ENCODE assay signal across 8 cellular contexts in genomic region chr5:10355071-10355889, GRCh38. TPM values are rescaled to one million over a fixed set of nuclear protein-coding genes. Genes with fewer than 3 reads are reported as not detected.
DNase-seq lines count a peak whose midpoint lies in the region; ATAC-seq and TF ChIP-seq lines count a peak whose summit lies in the region.

No MANE protein-coding gene starts in this region.

- peak overlapping the region; percentile 95 for H3K9ac ChIP-seq in KMS-11

- no peak overlapping the region for H3K4me3 ChIP-seq in KMS-11 (IDR thresholded peaks at IDR 0.05; ENCODE audit: insufficient read depth, low read depth, low read length)

- peaks cover 29% of the 10 kb centered on the region for H4K20me1 ChIP-seq in KMS-11 (ENCODE audit: insufficient read depth)

- intact Hi-C loops in activated B cell treated with CpG ODN at 0.5 μM for 24 hours (cut with micrococcal nuclease) = loop anchor here (2.0 kb wide), 1 partner anchor 16 kb away; no protein-coding TSS in a partner anchor

- ATAC-seq in activated CD8-positive, alpha-beta memory T cell treated with anti-CD3 and anti-CD28 coated beads, Interleukin-2, amount 10 ng/mL, durations not matched to agents 7 days and 5 days = peak; percentile 21
- ATAC-seq in activated B cell treated with CpG ODN at 0.5 μM for 24 hours (ENCODE audit: low read depth) = peak; percentile 9
- ATAC-seq in stimulated activated memory B cell treated with anti-CD40 and anti-IgM and Interleukin-4, amounts not matched to agents 10 μg/mL and 1 μg/mL and 100 μg/mL, for 72 hours = peak; percentile 5
- no peak for ATAC-seq in GM21825 (IDR thresholded peaks at IDR 0.05; ENCODE audit: unreplicated experiment)

- TF ChIP-seq CTCF in KMS-11 (conservative IDR thresholded peaks at IDR 0.05; ENCODE audit: low read depth, low read length) (no peak), activated B cell treated with CpG ODN at 0.5 μM for 24 hours (IDR thresholded peaks at IDR 0.05) (no peak), glutamatergic neuron (IDR thresholded peaks at IDR 0.05; ENCODE audit: partially characterized antibody, unreplicated experiment) (no peak)

- peaks cover 10% of the 10 kb centered on the region for H3K36me3 Mint-ChIP-seq in activated CD8-positive, alpha-beta memory T cell treated with anti-CD3 and anti-CD28 coated beads, Interleukin-2, amount 10 ng/mL, durations not matched to agents 7 days and 5 days
- H3K36me3 Mint-ChIP-seq in activated B cell treated with CpG ODN at 0.5 μM for 24 hours (ENCODE audit: low read depth) (peaks cover 12% of the 10 kb centered on the region), glutamatergic neuron (ENCODE audit: unreplicated experiment) (no peaks in the 10 kb centered on the region)
- H3K36me3 Mint-ChIP-seq in stimulated activated memory B cell treated with anti-CD40 and anti-IgM and Interleukin-4, amounts not matched to agents 10 μg/mL and 1 μg/mL and 100 μg/mL, for 72 hours = peaks cover 6% of the 10 kb centered on the region

- no peak for DNase-seq in activated CD8-positive, alpha-beta memory T cell treated with anti-CD3 and anti-CD28 coated beads, Interleukin-2, amount 10 ng/mL, durations not matched to agents 7 days and 5 days
- DNase-seq in activated CD8-positive, alpha-beta memory T cell treated with anti-CD3 and anti-CD28 coated beads, Interleukin-2, amount 50 U/mL, for 48 hours = no peak
- DNase-seq in activated B cell treated with CpG ODN at 0.5 μM for 24 hours (no peak), glutamatergic neuron (no peak), NCI-H1930 (lab: John Stamatoyannopoulos, UW) (no peak)

- peak overlapping the region; percentile 96 for H3K4me2 ChIP-seq in KMS-11

- H3K27ac ChIP-seq in KMS-11 = peak overlapping the region; percentile 98

- peaks cover 63% of the 10 kb centered on the region for H3K79me2 ChIP-seq in KMS-11 (ENCODE audit: insufficient read depth, low read depth)

- no peaks in the 10 kb centered on the region for H3K27me3 ChIP-seq in KMS-11 (ENCODE audit: insufficient read depth, low read depth)

- H3K9me3 Mint-ChIP-seq in activated CD8-positive, alpha-beta memory T cell treated with anti-CD3 and anti-CD28 coated beads, Interleukin-2, amount 10 ng/mL, durations not matched to agents 7 days and 5 days (ENCODE audit: low read depth) = no peaks in the 10 kb centered on the region
- H3K9me3 Mint-ChIP-seq in activated B cell treated with CpG ODN at 0.5 μM for 24 hours (no peaks in the 10 kb centered on the region), glutamatergic neuron (ENCODE audit: unreplicated experiment) (peaks cover 11% of the 10 kb centered on the region)
- H3K9me3 Mint-ChIP-seq in stimulated activated memory B cell treated with anti-CD40 and anti-IgM and Interleukin-4, amounts not matched to agents 10 μg/mL and 1 μg/mL and 100 μg/mL, for 72 hours = no peaks in the 10 kb centered on the region

- peak overlapping the region; percentile 99 for H3K27ac Mint-ChIP-seq in activated CD8-positive, alpha-beta memory T cell treated with anti-CD3 and anti-CD28 coated beads, Interleukin-2, amount 10 ng/mL, durations not matched to agents 7 days and 5 days
- peak overlapping the region; percentile 98 for H3K27ac Mint-ChIP-seq in activated B cell treated with CpG ODN at 0.5 μM for 24 hours
- peak overlapping the region; percentile 98 for H3K27ac Mint-ChIP-seq in glutamatergic neuron (ENCODE audit: unreplicated experiment)
- peak overlapping the region; percentile 99 for H3K27ac Mint-ChIP-seq in stimulated activated memory B cell treated with anti-CD40 and anti-IgM and Interleukin-4, amounts not matched to agents 10 μg/mL and 1 μg/mL and 100 μg/mL, for 72 hours

- H3K4me1 ChIP-seq in KMS-11 (ENCODE audit: low read depth, poor library complexity, severe bottlenecking) = peaks cover 44% of the 10 kb centered on the region

- POLR2A ChIA-PET in activated B cell treated with CpG ODN at 0.5 μM for 24 hours (lab: Charles Lee) = interaction anchor here (0.6 to 3.2 kb wide), 2 partner anchors 105 to 394 kb away, joined by 6 to 69 read pairs; partner anchors contain the start of genes ATPSCKMT and CCT5

- CTCF ChIA-PET in activated CD8-positive, alpha-beta memory T cell treated with anti-CD3 and anti-CD28 coated beads, Interleukin-2, amount 10 ng/mL, durations not matched to agents 7 days and 5 days (lab: Charles Lee) = interaction anchor here (1.1 kb wide), 1 partner anchor 71 kb away, joined by 3 read pairs; no protein-coding TSS in a partner anchor
- CTCF ChIA-PET in activated B cell treated with CpG ODN at 0.5 μM for 24 hours (lab: Charles Lee) = interaction anchor here (0.9 to 1.0 kb wide), 2 partner anchors 9 to 71 kb away, joined by 3 to 4 read pairs; no protein-coding TSS in a partner anchor

- H3K4me1 Mint-ChIP-seq in activated CD8-positive, alpha-beta memory T cell treated with anti-CD3 and anti-CD28 coated beads, Interleukin-2, amount 10 ng/mL, durations not matched to agents 7 days and 5 days = peaks cover 37% of the 10 kb centered on the region
- H3K4me1 Mint-ChIP-seq in activated B cell treated with CpG ODN at 0.5 μM for 24 hours (peaks cover 60% of the 10 kb centered on the region), glutamatergic neuron (ENCODE audit: low read depth, unreplicated experiment) (peaks cover 28% of the 10 kb centered on the region)
- H3K4me1 Mint-ChIP-seq in stimulated activated memory B cell treated with anti-CD40 and anti-IgM and Interleukin-4, amounts not matched to agents 10 μg/mL and 1 μg/mL and 100 μg/mL, for 72 hours = peaks cover 38% of the 10 kb centered on the region

- peak overlapping the region; percentile 94 for H3K4me3 Mint-ChIP-seq in activated CD8-positive, alpha-beta memory T cell treated with anti-CD3 and anti-CD28 coated beads, Interleukin-2, amount 10 ng/mL, durations not matched to agents 7 days and 5 days
- H3K4me3 Mint-ChIP-seq in activated B cell treated with CpG ODN at 0.5 μM for 24 hours = peak overlapping the region; percentile 98
- peak overlapping the region; percentile 94 for H3K4me3 Mint-ChIP-seq in glutamatergic neuron (ENCODE audit: unreplicated experiment)
- H3K4me3 Mint-ChIP-seq in stimulated activated memory B cell treated with anti-CD40 and anti-IgM and Interleukin-4, amounts not matched to agents 10 μg/mL and 1 μg/mL and 100 μg/mL, for 72 hours = peak overlapping the region; percentile 100

- H3K36me3 ChIP-seq in KMS-11 (ENCODE audit: insufficient read depth) = no peaks in the 10 kb centered on the region

- no peak overlapping the region for H2AFZ ChIP-seq in KMS-11 (ENCODE audit: low read depth)

- H3K27me3 Mint-ChIP-seq in activated CD8-positive, alpha-beta memory T cell treated with anti-CD3 and anti-CD28 coated beads, Interleukin-2, amount 10 ng/mL, durations not matched to agents 7 days and 5 days = no peaks in the 10 kb centered on the region
- H3K27me3 Mint-ChIP-seq in activated B cell treated with CpG ODN at 0.5 μM for 24 hours (no peaks in the 10 kb centered on the region), glutamatergic neuron (ENCODE audit: unreplicated experiment) (peaks cover 20% of the 10 kb centered on the region)
- no peaks in the 10 kb centered on the region for H3K27me3 Mint-ChIP-seq in stimulated activated memory B cell treated with anti-CD40 and anti-IgM and Interleukin-4, amounts not matched to agents 10 μg/mL and 1 μg/mL and 100 μg/mL, for 72 hours

RNA-seq across cellular contexts. Expression of gene MARCHF6, which starts 1.8 kb away (rescaled TPM):
- 10 to 100 TPM; 88.5 to 89.9 TPM for total RNA-seq in activated CD8-positive, alpha-beta memory T cell treated with anti-CD3 and anti-CD28 coated beads, Interleukin-2, amount 10 ng/mL, durations not matched to agents 7 days and 5 days
- total RNA-seq in activated B cell treated with CpG ODN at 0.5 μM for 24 hours (116 and 124 TPM in 2 replicates), glutamatergic neuron (ENCODE audit: unreplicated experiment) (245 TPM)

RNA-seq across cellular contexts. Expression of gene CMBL, which starts 47.6 kb away (rescaled TPM):
- 1 to 10 TPM; 2.7 to 3.2 TPM for total RNA-seq in activated CD8-positive, alpha-beta memory T cell treated with anti-CD3 and anti-CD28 coated beads, Interleukin-2, amount 10 ng/mL, durations not matched to agents 7 days and 5 days
- total RNA-seq in activated B cell treated with CpG ODN at 0.5 μM for 24 hours = not detected in 2 replicates
- total RNA-seq in glutamatergic neuron (ENCODE audit: unreplicated experiment) = 2.2 TPM
